Comparison of ENCODE assay signal across 16 cellular contexts in genomic region chr17:62804822-62805221, GRCh38. TPM values are rescaled to one million over a fixed set of nuclear protein-coding genes. Genes with fewer than 3 reads are reported as not detected.
A peak's percentile ranks its signal among the peaks of the same experiment; 100 is the strongest.
DNase-seq lines count a peak whose midpoint lies in the region; ATAC-seq and TF ChIP-seq lines count a peak whose summit lies in the region.
"Had no signal": no experiment of that assay in that cellular context is flagged by ENCODE, and none has a peak within 500 bp of the region (broad histone marks: within the 10 kb centered on the region; RNA-seq: fewer than 3 reads in every experiment).

No MANE protein-coding gene starts in this region.

- ATAC-seq in GM21423 (IDR thresholded peaks at IDR 0.05; ENCODE audit: unreplicated experiment) = no peak
- ATAC-seq: Panc1 had no signal

- no peak overlapping the region for H3K27ac ChIP-seq in SJSA1
- H3K27ac ChIP-seq in fibroblast of lung (ENCODE audit: insufficient read depth, low read length) = no peak overlapping the region
- no peak overlapping the region for H3K27ac ChIP-seq in dorsolateral prefrontal cortex
- H3K27ac ChIP-seq: parathyroid adenoma had no signal

- no peaks in the 10 kb centered on the region for H4K20me1 ChIP-seq in fibroblast of lung (ENCODE audit: control insufficient read depth, extremely low read depth, insufficient read depth, low read length)

- no peak overlapping the region for H2AFZ ChIP-seq in fibroblast of lung (ENCODE audit: low read length)
- H2AFZ ChIP-seq: parathyroid adenoma had no signal

- H3K27me3 ChIP-seq in SJSA1 (replicated peaks) = no peaks in the 10 kb centered on the region
- no peaks in the 10 kb centered on the region for H3K27me3 ChIP-seq in fibroblast of lung (ENCODE audit: control insufficient read depth, insufficient read depth, low read length)
- H3K27me3 ChIP-seq in skeletal muscle satellite cell (ENCODE audit: control insufficient read depth, insufficient read depth, low read length) = no peaks in the 10 kb centered on the region
- peaks cover 0 to 20% (median 0%) of the 10 kb centered on the region in 45 donors for H3K27me3 ChIP-seq in dorsolateral prefrontal cortex

- intact Hi-C loops in dorsolateral prefrontal cortex (cut with DNase I) = no loop called here

- H3K4me3 ChIP-seq in SJSA1 (no peak overlapping the region), fibroblast of lung (replicated peaks in 1 of 4; ENCODE audit: control extremely low read depth in 1 of 4, insufficient read depth in 1 of 4, low read depth in 3 of 4, low read length in 4 of 4) (no peak overlapping the region), skeletal muscle satellite cell (ENCODE audit: low read length) (no peak overlapping the region), dorsolateral prefrontal cortex (no peak overlapping the region)

- no peaks in the 10 kb centered on the region for H3K79me2 ChIP-seq in fibroblast of lung (ENCODE audit: control insufficient read depth, insufficient read depth, low read length)
- H3K79me2 ChIP-seq: parathyroid adenoma had no signal

- H3K9ac ChIP-seq in fibroblast of lung (ENCODE audit: insufficient read depth, low read length) = no peak overlapping the region
- H3K9ac ChIP-seq in skeletal muscle satellite cell (ENCODE audit: low read depth, low read length) = peak overlapping the region; percentile 26
- H3K9ac ChIP-seq: parathyroid adenoma had no signal

- H3K4me2 ChIP-seq in fibroblast of lung (ENCODE audit: extremely low read depth, insufficient read depth, low read length) (no peak overlapping the region), skeletal muscle satellite cell (ENCODE audit: low read length) (no peak overlapping the region)

- no peaks in the 10 kb centered on the region for H3K9me3 ChIP-seq in SJSA1 (replicated peaks)
- no peaks in the 10 kb centered on the region for H3K9me3 ChIP-seq in fibroblast of lung (ENCODE audit: control insufficient read depth, insufficient read depth, low read depth, low read length)
- H3K9me3 ChIP-seq in skeletal muscle satellite cell (replicated peaks; ENCODE audit: low read length) = no peaks in the 10 kb centered on the region

- DNase-seq in HPDE6-E6E7 (ENCODE audit: extremely low spot score) (peak; percentile 70), SJSA1 (ENCODE audit: low read depth in 1 of 2, low spot score in 2 of 2) (peak; percentile 50 to 65), fibroblast of lung (ENCODE audit: low read depth in 2 of 2) (peak; percentile 62 to 83), dedifferentiated amniotic fluid mesenchymal stem cell (ENCODE audit: extremely low spot score) (no peak), dorsolateral prefrontal cortex (no peak)
- DNase-seq: activated CD4-positive, CD25-positive, alpha-beta regulatory T cell treated with anti-CD3 and anti-CD28 coated beads, Interleukin-2, amount 50 U/mL, for 72 hours; activated naive CD4-positive, alpha-beta T cell treated with Interleukin-2 at 50 U/mL for 16 hours; CD4-positive, alpha-beta memory T cell; kidney glomerular epithelial cell; NCI-H1436 treated with DMSO at 0.1 percent for 48 hours; NCI-H69 had no signal

- H3K4me1 ChIP-seq in SJSA1 (replicated peaks) (peaks cover 9% of the 10 kb centered on the region), fibroblast of lung (ENCODE audit: control insufficient read depth, extremely low read depth, insufficient read depth, low read length) (peaks cover 2% of the 10 kb centered on the region), skeletal muscle satellite cell (ENCODE audit: control insufficient read depth, insufficient read depth, low read length) (peaks cover 31% of the 10 kb centered on the region)

- H3K36me3 ChIP-seq in SJSA1 (no peaks in the 10 kb centered on the region), fibroblast of lung (ENCODE audit: control insufficient read depth, insufficient read depth, low read length) (no peaks in the 10 kb centered on the region), skeletal muscle satellite cell (ENCODE audit: insufficient read depth, low read length) (no peaks in the 10 kb centered on the region)

- no peak for TF ChIP-seq CTCF in fibroblast of lung (conservative IDR thresholded peaks at IDR 0.05 in 1 of 2, IDR thresholded peaks at IDR 0.05 in 1 of 2; ENCODE audit: low read depth in 1 of 2, low read length in 2 of 2)
- TF ChIP-seq CTCF in dorsolateral prefrontal cortex (IDR thresholded peaks at IDR 0.05 in 54 of 56, conservative IDR thresholded peaks at IDR 0.05 in 2 of 56; ENCODE audit: low read depth in 1 of 56, partially characterized antibody in 56 of 56) = no peak

RNA-seq across cellular contexts. Expression of gene MARCHF10, which starts 3.3 kb away (rescaled TPM):
- 0.31 and 0.71 TPM in 2 replicates for total RNA-seq in SJSA1 (2014; rRNA removed; shearing (Covaris generic))
- total RNA-seq in fibroblast of lung (0.17 TPM in 1 of 2 replicates, not detected in the other), dorsolateral prefrontal cortex (1 to 10 TPM in 78 of 120 experiments, under 1 TPM in 40, not detected in 2; 0.16 to 5.0 (median 1.4) TPM)
- 0.14 TPM in 1 of 2 replicates, not detected in the other for polyA plus RNA-seq in fibroblast of lung
- polyA plus RNA-seq in fibroblast of lung (2012) = 0.23 TPM in 1 of 2 replicates, not detected in the other
- polyA minus RNA-seq in fibroblast of lung (ENCODE audit: low replicate concordance) = not detected in 2 replicates
- total RNA-seq in skeletal muscle satellite cell (2012; rRNA removed) = not detected in 2 replicates
- total RNA-seq: T-helper 1 cell treated with Interleukin-12 subunit alpha and Interleukin-12 subunit beta and Interleukin-4 antibody, amounts not matched to agents 30 ng/mL and 1 ng/mL, for 36 hours had no signal

Comparison
In these comparisons a context has a peak if more than half of its experiments do, and no peak if none do; other contexts are left out.
1. DNase-seq: peak in HPDE6-E6E7 (single experiment), SJSA1 (2 of 2) and fibroblast of lung (2 of 2); none in dedifferentiated amniotic fluid mesenchymal stem cell (single experiment) and dorsolateral prefrontal cortex (0 of 10).